ENCODE assay signal across 16 cellular contexts in genomic region chr10:122207135-122207534, GRCh38.
DNase-seq lines count a peak whose midpoint lies in the region; ATAC-seq, FAIRE-seq and TF ChIP-seq lines count a peak whose summit lies in the region.
"Had no signal": no experiment of that assay in that cellular context is flagged by ENCODE, and none has a peak within 500 bp of the region (broad histone marks: within the 10 kb centered on the region; RNA-seq: fewer than 3 reads in every experiment).

No MANE protein-coding gene starts in this region.

- H3K36me3 ChIP-seq in WERI-Rb-1 (peaks cover 10% of the 10 kb centered on the region), mesodermal cell (ENCODE audit: control insufficient read depth, insufficient read depth, low read length) (peaks cover 24% of the 10 kb centered on the region)

- peak; percentile 4 for ATAC-seq in left ventricle myocardium superior
- ATAC-seq in Right ventricle myocardium inferior, result no peak
- ATAC-seq: GM23338 had no signal

- TF ChIP-seq CTCF in WERI-Rb-1 (IDR thresholded peaks at IDR 0.05; ENCODE audit: low read depth, low read length), result no peak

- H3K4me1 ChIP-seq in mesodermal cell (ENCODE audit: control insufficient read depth, insufficient read depth, low read length, poor library complexity, severe bottlenecking), result no peaks in the 10 kb centered on the region
- H3K4me1 ChIP-seq: BE2C, Caco-2 had no signal

- 83 to 100% methylated on average over 2 to 4 of the region's 7 CpGs for WGBS in mesodermal cell (ENCODE audit: insufficient coverage in 2 of 2), 2 experiments

- H3K4me3 ChIP-seq in WERI-Rb-1 (ENCODE audit: low read depth, low read length) (no peak overlapping the region), mesodermal cell (ENCODE audit: extremely low read depth, insufficient read depth, low read length, poor library complexity, severe bottlenecking) (no peak overlapping the region)
- H3K4me3 ChIP-seq: A549, GM23338 had no signal

- H3K27me3 ChIP-seq in WERI-Rb-1 (ENCODE audit: insufficient read depth, low read depth, severe bottlenecking), result no peaks in the 10 kb centered on the region
- H3K27me3 ChIP-seq: BE2C had no signal

- intact Hi-C loops in left ventricle myocardium superior (cut with micrococcal nuclease) (no loop called here), Right ventricle myocardium inferior (cut with DNase I) (no loop called here)

- FAIRE-seq in RCC 7860 (lab: Jason Lieb, UNC), result no peak
- FAIRE-seq: A549, GM12892 had no signal

- H3K27ac ChIP-seq in WERI-Rb-1 (peak overlapping the region; percentile 40; the same call in 1 of the 2 replicates), mesodermal cell (ENCODE audit: low read depth, low read length, severe bottlenecking) (peak overlapping the region; percentile 3)
- H3K27ac ChIP-seq: A549, HL-60 had no signal

- H3K9me3 ChIP-seq in WERI-Rb-1 (ENCODE audit: severe bottlenecking) (no peaks in the 10 kb centered on the region), mesodermal cell (ENCODE audit: control insufficient read depth, low read length) (no peaks in the 10 kb centered on the region)
- H3K9me3 ChIP-seq: A549, BE2C, Caco-2 had no signal

- DNase-seq in left ventricle myocardium superior (no peak), Right ventricle myocardium inferior (ENCODE audit: missing footprints) (no peak), WERI-Rb-1 (no peak), RCC 7860 (ENCODE audit: low spot score) (no peak), cortex of kidney (lab: John Stamatoyannopoulos, UW) (no peak)
- DNase-seq: BE2C; Caco-2; CD8-positive, alpha-beta memory T cell; DND-41; GDM1; H7 had no signal
